8 cellular contexts compared by ENCODE assay signal in genomic region chr10:98134431-98135221, GRCh38. TPM values are rescaled to one million over a fixed set of nuclear protein-coding genes. Genes with fewer than 3 reads are reported as not detected.
DNase-seq lines count a peak whose midpoint lies in the region; ATAC-seq, FAIRE-seq and TF ChIP-seq lines count a peak whose summit lies in the region.

R3HCC1L (plus strand) TSS chr10:98134657; CDS start chr10:98208115, 73,458 bp downstream.

- H3K9me3 ChIP-seq in H9 (ENCODE audit: control insufficient read depth, low read depth, low read length) = no peaks in the 10 kb centered on the region
- no peaks in the 10 kb centered on the region for H3K9me3 ChIP-seq in neural progenitor cell (ENCODE audit: low read depth)
- no peaks in the 10 kb centered on the region for H3K9me3 ChIP-seq in stomach smooth muscle (ENCODE audit: control insufficient read depth in 2 of 2, low read length in 2 of 2)

- H3K56ac ChIP-seq in H9 (ENCODE audit: insufficient read length, low read depth, low read length) = no peak within 1 kb of the TSS

- H3K14ac ChIP-seq in H9 (ENCODE audit: insufficient read depth, low read length) = peak within 1 kb of the TSS; percentile 84; the same call in 1 of the 2 replicates

- no peak within 1 kb of the TSS for H2BK12ac ChIP-seq in H9 (ENCODE audit: insufficient read length, low read depth, low read length)

- H2BK15ac ChIP-seq in H9 (ENCODE audit: low read depth, low read length) = no peak within 1 kb of the TSS

- H3K27me3 ChIP-seq in H9 (ENCODE audit: insufficient read depth, low read length) (no peaks in the 10 kb centered on the region), foreskin keratinocyte (peaks cover 4% of the 10 kb centered on the region), neural progenitor cell (no peaks in the 10 kb centered on the region), stomach smooth muscle (ENCODE audit: control insufficient read depth in 1 of 2, insufficient read depth in 2 of 2, low read length in 2 of 2) (no peaks in the 10 kb centered on the region)

- peak; percentile 96 for ATAC-seq in foreskin keratinocyte

- H4K5ac ChIP-seq in H9 (ENCODE audit: insufficient read length, low read depth, low read length) = no peak within 1 kb of the TSS

- H3K27me3 Mint-ChIP-seq in H9 (ENCODE audit: low read depth) (no peaks in the 10 kb centered on the region; the same call in 1 of the 2 replicates), neural progenitor cell (ENCODE audit: insufficient read depth, low read depth) (no peaks in the 10 kb centered on the region)

- peak; percentile 90 for DNase-seq in H9
- DNase-seq in M059J (ENCODE audit: low read depth) = peak; percentile 84
- peak; percentile 87 for DNase-seq in SHP77 treated with DMSO at 0.1 percent for 48 hours (lab: John Stamatoyannopoulos, UW)
- DNase-seq in activated gamma-delta T cell treated with Interleukin-2 at 50 U/mL for 16 hours = peak; percentile 89
- peak; percentile 58 to 77 for DNase-seq in foreskin keratinocyte
- peak; percentile 94 for DNase-seq in neural progenitor cell (ENCODE audit: low spot score)

- H2BK20ac ChIP-seq in H9 (ENCODE audit: low read depth, low read length, poor library complexity, severe bottlenecking) = no peak within 1 kb of the TSS

- H3K27ac Mint-ChIP-seq in H9 (peak within 1 kb of the TSS; percentile 94 to 98 (median 98); a peak in 6 of 7 replicates), neural progenitor cell (peak within 1 kb of the TSS; percentile 85)

- TF ChIP-seq CTCF in H9 (conservative IDR thresholded peaks at IDR 0.05) = no peak
- no peak for TF ChIP-seq CTCF in foreskin keratinocyte (conservative IDR thresholded peaks at IDR 0.05)
- no peak for TF ChIP-seq CTCF in neural progenitor cell (IDR thresholded peaks at IDR 0.05)

- H3T11ph ChIP-seq in H9 (ENCODE audit: low read length) = no peak within 1 kb of the TSS

- H3K4me2 ChIP-seq in H9 (ENCODE audit: insufficient read depth, insufficient read length, low read length) (peak within 1 kb of the TSS; percentile 77), neural progenitor cell (peak within 1 kb of the TSS; percentile 79)

- H3K4ac ChIP-seq in H9 (ENCODE audit: low read depth, low read length) = no peak within 1 kb of the TSS

- peak within 1 kb of the TSS; percentile 79 for H3K9ac ChIP-seq in H9 (ENCODE audit: extremely low read depth, insufficient read length, low read length)
- H3K9ac ChIP-seq in neural progenitor cell = peak within 1 kb of the TSS; percentile 60
- peak within 1 kb of the TSS; percentile 95 to 98 for H3K9ac ChIP-seq in stomach smooth muscle (ENCODE audit: low read length in 2 of 2)

- H2BK5ac ChIP-seq in H9 (ENCODE audit: insufficient read length, low read length) = no peak within 1 kb of the TSS

- H3K4me3 Mint-ChIP-seq in H9 (peak within 1 kb of the TSS; percentile 88 to 93), neural progenitor cell (peak within 1 kb of the TSS; percentile 84)

- no CpG with 5 or more reads among the region's 64 CpGs for WGBS in H9 (ENCODE audit: extremely low coverage, insufficient read length, low lambda C conversion rate)

- no peaks in the 10 kb centered on the region for H3K36me3 ChIP-seq in neural progenitor cell
- no peaks in the 10 kb centered on the region for H3K36me3 ChIP-seq in stomach smooth muscle (ENCODE audit: control insufficient read depth in 2 of 2, insufficient read depth in 2 of 2, low read length in 2 of 2)

- H3K4me1 Mint-ChIP-seq in H9 (peaks cover 18 to 20% of the 10 kb centered on the region in 2 experiments), neural progenitor cell (peaks cover 19% of the 10 kb centered on the region)

- no peaks in the 10 kb centered on the region for H4K20me1 ChIP-seq in H9 (ENCODE audit: control insufficient read depth, insufficient read depth, insufficient read length)
- peaks cover 27% of the 10 kb centered on the region for H4K20me1 ChIP-seq in neural progenitor cell (ENCODE audit: low read depth)

- H3K23me2 ChIP-seq in H9 (ENCODE audit: insufficient read length, low read depth, low read length, poor library complexity, severe bottlenecking) = peaks cover 3% of the 10 kb centered on the region

- peaks cover 8 to 12% (median 8%) of the 10 kb centered on the region in 3 experiments for H3K36me3 Mint-ChIP-seq in H9 (ENCODE audit: insufficient read depth in 1 of 3, low read depth in 3 of 3)
- H3K36me3 Mint-ChIP-seq in neural progenitor cell = peaks cover 4% of the 10 kb centered on the region

- peak within 1 kb of the TSS; percentile 90 for H3K18ac ChIP-seq in H9 (ENCODE audit: insufficient read length, low read depth, low read length)

- H2AFZ ChIP-seq in H9 (ENCODE audit: low read length) (no peak within 1 kb of the TSS), neural progenitor cell (replicated peaks) (peak within 1 kb of the TSS; percentile 88)

- H2BK120ac ChIP-seq in H9 (ENCODE audit: low read depth, low read length, poor library complexity, severe bottlenecking) = no peak within 1 kb of the TSS

- peaks cover 3% of the 10 kb centered on the region for H3F3A ChIP-seq in neural progenitor cell (ENCODE audit: low read depth)

- peaks cover 12 to 19% of the 10 kb centered on the region in 2 experiments for H3K9me3 Mint-ChIP-seq in H9
- peaks cover 9% of the 10 kb centered on the region for H3K9me3 Mint-ChIP-seq in neural progenitor cell

- H3K4me3 ChIP-seq in neural progenitor cell (peak within 1 kb of the TSS; percentile 64), stomach smooth muscle (ENCODE audit: low read length in 2 of 2) (peak within 1 kb of the TSS; percentile 94 to 95)

- H2AK5ac ChIP-seq in H9 (ENCODE audit: insufficient read length, low read length) = no peak within 1 kb of the TSS

- no peak within 1 kb of the TSS for H4K91ac ChIP-seq in H9 (ENCODE audit: insufficient read length, low read depth, low read length)

- FAIRE-seq in G401.6 (lab: Jason Lieb, UNC) = peak; percentile 77

- H3K79me2 ChIP-seq in H9 (ENCODE audit: insufficient read depth, low read length) (peaks cover 4% of the 10 kb centered on the region; the same call in 1 of the 2 replicates), neural progenitor cell (ENCODE audit: low read depth) (peaks cover 48% of the 10 kb centered on the region)

- peaks cover 2% of the 10 kb centered on the region for H3K79me1 ChIP-seq in H9 (ENCODE audit: insufficient read depth, low read depth, low read length, poor library complexity, severe bottlenecking)

- H4K8ac ChIP-seq in H9 (replicated peaks; ENCODE audit: insufficient read length, low read depth, low read length) = no peak within 1 kb of the TSS

- H3K27ac ChIP-seq in H9 (ENCODE audit: insufficient read length, low read depth, low read length) (no peak within 1 kb of the TSS), foreskin keratinocyte (peak within 1 kb of the TSS; percentile 82), neural progenitor cell (peak within 1 kb of the TSS; percentile 2), stomach smooth muscle (ENCODE audit: low read length) (peak within 1 kb of the TSS; percentile 64)

- no peak within 1 kb of the TSS for H3K23ac ChIP-seq in H9 (ENCODE audit: insufficient read length, low read depth, low read length)

- H3K4me1 ChIP-seq in H9 (ENCODE audit: insufficient read depth, low read length) = no peaks in the 10 kb centered on the region; the same call in 1 of the 2 replicates
- peaks cover 3% of the 10 kb centered on the region for H3K4me1 ChIP-seq in foreskin keratinocyte
- peaks cover 6% of the 10 kb centered on the region for H3K4me1 ChIP-seq in neural progenitor cell
- no peaks in the 10 kb centered on the region for H3K4me1 ChIP-seq in stomach smooth muscle (ENCODE audit: control insufficient read depth, insufficient read depth, low read length)

RNA-seq across cellular contexts. Expression of gene R3HCC1L, which starts in this region (rescaled TPM):
- 15.5 and 18.5 TPM in 2 replicates for total RNA-seq in H9 (2021)
- 8.9 and 14.1 TPM in 2 replicates for total RNA-seq in M059J (2014; rRNA removed; shearing (Covaris generic))
- total RNA-seq in foreskin keratinocyte = 12.6 and 13.9 TPM in 2 replicates
- 10.3 and 10.4 TPM in 2 replicates for polyA plus RNA-seq in foreskin keratinocyte
- total RNA-seq in neural progenitor cell (ENCODE audit: low replicate concordance) = 21.7 and 26.8 TPM in 2 replicates
